Comparison of ENCODE assay signal across 8 cellular contexts in genomic region chr17:74749262-74750038, GRCh38. TPM values are rescaled to one million over a fixed set of nuclear protein-coding genes. Genes with fewer than 3 reads are reported as not detected.
A peak's percentile ranks its signal among the peaks of the same experiment; 100 is the strongest.
DNase-seq lines count a peak whose midpoint lies in the region; ATAC-seq and TF ChIP-seq lines count a peak whose summit lies in the region.

No MANE protein-coding gene starts in this region.

- intact Hi-C loops in colonic mucosa (cut with DNase I) (no loop called here), mucosa of descending colon (cut with DNase I, micrococcal nuclease) (no loop called here)

- H3K4me1 ChIP-seq in colonic mucosa: peaks cover 23% of the 10 kb centered on the region
- peaks cover 32% of the 10 kb centered on the region for H3K4me1 ChIP-seq in mucosa of descending colon (ENCODE audit: low read depth)

- peak overlapping the region; percentile 81 for H3K27ac ChIP-seq in colonic mucosa

- H3K27me3 Mint-ChIP-seq in T-helper 1 cell treated with Interleukin-12 subunit alpha and Interleukin-12 subunit beta and Interleukin-4 antibody, amounts not matched to agents 30 μg/mL and 1 μg/mL, for 36 hours (ENCODE audit: low read depth): no peaks in the 10 kb centered on the region
- H3K27me3 Mint-ChIP-seq in type B pancreatic cell: peaks cover 17% of the 10 kb centered on the region

- peak overlapping the region; percentile 99 for H3K4me3 Mint-ChIP-seq in T-helper 1 cell treated with Interleukin-12 subunit alpha and Interleukin-12 subunit beta and Interleukin-4 antibody, amounts not matched to agents 30 μg/mL and 1 μg/mL, for 36 hours
- peak overlapping the region; percentile 98 for H3K4me3 Mint-ChIP-seq in type B pancreatic cell

- peaks cover 38% of the 10 kb centered on the region for H3K36me3 Mint-ChIP-seq in T-helper 1 cell treated with Interleukin-12 subunit alpha and Interleukin-12 subunit beta and Interleukin-4 antibody, amounts not matched to agents 30 μg/mL and 1 μg/mL, for 36 hours (ENCODE audit: low read depth)
- peaks cover 10% of the 10 kb centered on the region for H3K36me3 Mint-ChIP-seq in type B pancreatic cell

- ATAC-seq in HG03025 (IDR thresholded peaks at IDR 0.05; ENCODE audit: low FRiP score, unreplicated experiment) (peak; percentile 6), mucosa of descending colon (peak; percentile 6), HG03565 (IDR thresholded peaks at IDR 0.05; ENCODE audit: unreplicated experiment) (no peak)

- H3K9me3 Mint-ChIP-seq in T-helper 1 cell treated with Interleukin-12 subunit alpha and Interleukin-12 subunit beta and Interleukin-4 antibody, amounts not matched to agents 30 μg/mL and 1 μg/mL, for 36 hours: no peaks in the 10 kb centered on the region
- H3K9me3 Mint-ChIP-seq in type B pancreatic cell: no peaks in the 10 kb centered on the region

- peak overlapping the region; percentile 78 for H3K27ac Mint-ChIP-seq in T-helper 1 cell treated with Interleukin-12 subunit alpha and Interleukin-12 subunit beta and Interleukin-4 antibody, amounts not matched to agents 30 μg/mL and 1 μg/mL, for 36 hours
- peak overlapping the region; percentile 94 for H3K27ac Mint-ChIP-seq in type B pancreatic cell

- H3K4me1 Mint-ChIP-seq in T-helper 1 cell treated with Interleukin-12 subunit alpha and Interleukin-12 subunit beta and Interleukin-4 antibody, amounts not matched to agents 30 μg/mL and 1 μg/mL, for 36 hours (ENCODE audit: low read depth): peaks cover 51% of the 10 kb centered on the region
- H3K4me1 Mint-ChIP-seq in type B pancreatic cell (ENCODE audit: unreplicated experiment): peaks cover 22% of the 10 kb centered on the region

- no peaks in the 10 kb centered on the region for H3K36me3 ChIP-seq in colonic mucosa
- H3K36me3 ChIP-seq in mucosa of descending colon (ENCODE audit: low read depth): no peaks in the 10 kb centered on the region

- H3K4me3 ChIP-seq in GM12865 (ENCODE audit: low read depth, low read length) (peak overlapping the region; percentile 78), colonic mucosa (peak overlapping the region; percentile 85), mucosa of descending colon (peak overlapping the region; percentile 94)

- peak overlapping the region; percentile 93 to 97 for H3K9ac ChIP-seq in colonic mucosa (ENCODE audit: low read depth in 2 of 2, low read length in 2 of 2)

- no peak for DNase-seq in GM12865 (ENCODE audit: low read depth)
- peak; percentile 63 for DNase-seq in colonic mucosa
- DNase-seq in mucosa of descending colon: peak in 2 of 3 donors; percentile 69 to 81
- no peak for DNase-seq in type B pancreatic cell (ENCODE audit: extremely low spot score, unreplicated experiment)
- DNase-seq in cerebellar cortex (ENCODE audit: low spot score): no peak

- TF ChIP-seq CTCF in GM12865 (IDR thresholded peaks at IDR 0.05; ENCODE audit: insufficient read depth, low read depth, low read length, missing control alignments): no peak
- no peak for TF ChIP-seq CTCF in colonic mucosa (IDR thresholded peaks at IDR 0.05)
- no peak for TF ChIP-seq CTCF in mucosa of descending colon (IDR thresholded peaks at IDR 0.05)
- peak; percentile 9 for TF ChIP-seq CTCF in type B pancreatic cell (conservative IDR thresholded peaks at IDR 0.05)

- H3K27me3 ChIP-seq in colonic mucosa: no peaks in the 10 kb centered on the region

- H3K9me3 ChIP-seq in colonic mucosa (no peaks in the 10 kb centered on the region), mucosa of descending colon (no peaks in the 10 kb centered on the region)

RNA-seq across cellular contexts. Expression of gene NHERF1, which starts 1.0 kb away (rescaled TPM):
- total RNA-seq in colonic mucosa: 100 to 1,000 TPM; 186 to 244 TPM
- total RNA-seq in mucosa of descending colon: 100 to 1,000 TPM; 109 to 281 (median 164) TPM
- total RNA-seq in type B pancreatic cell (ENCODE audit: low replicate concordance): 86.9 and 157 TPM in 2 replicates

RNA-seq across cellular contexts. Expression of gene RAB37, which starts 12.4 kb away (rescaled TPM):
- 1 to 10 TPM; 4.5 to 7.2 TPM for total RNA-seq in colonic mucosa
- 1 to 10 TPM; 4.3 to 9.8 (median 9.0) TPM for total RNA-seq in mucosa of descending colon
- total RNA-seq in type B pancreatic cell (ENCODE audit: low replicate concordance): 3.4 and 4.2 TPM in 2 replicates

RNA-seq across cellular contexts. Expression of gene NAT9, which starts 26.7 kb away (rescaled TPM):
- total RNA-seq in colonic mucosa (10 to 100 TPM; 28.4 to 52.6 TPM), mucosa of descending colon (10 to 100 TPM; 35.8 to 40.6 (median 39.8) TPM), type B pancreatic cell (ENCODE audit: low replicate concordance) (54.7 and 67.2 TPM in 2 replicates)

RNA-seq across cellular contexts. Expression of gene CD300LF, which starts 36.7 kb away (rescaled TPM):
- 1 to 10 TPM; 1.0 to 1.1 TPM for total RNA-seq in colonic mucosa
- 1 to 10 TPM; 2.0 TPM for total RNA-seq in mucosa of descending colon
- total RNA-seq in type B pancreatic cell (ENCODE audit: low replicate concordance): 0.19 TPM in 1 of 2 replicates, not detected in the other

Comparison
In these comparisons a context has a peak if more than half of its experiments do, and no peak if none do; other contexts are left out.
1. DNase-seq: peak in colonic mucosa (single experiment) and mucosa of descending colon (2 of 3); none in GM12865 (single experiment), type B pancreatic cell (single experiment) and cerebellar cortex (single experiment).
2. Peak in every context shown above with its lines, with median percentiles within 50 percentile points of each other: H3K4me3 ChIP-seq.